ENCODE assay signal across 8 cellular contexts in genomic region chr5:139647406-139648204, GRCh38. TPM values are rescaled to one million over a fixed set of nuclear protein-coding genes. Genes with fewer than 3 reads are reported as not detected.
DNase-seq lines count a peak whose midpoint lies in the region; ATAC-seq and TF ChIP-seq lines count a peak whose summit lies in the region.

No MANE protein-coding gene starts in this region.

- DNase-seq in GM12864 (ENCODE audit: low read depth) (no peak), SJCRH30 (no peak), retinal pigment epithelial cell (ENCODE audit: low read depth) (no peak), GM10248 (ENCODE audit: extremely low spot score) (no peak), NCI-H446 treated with DMSO at 0.1 percent for 48 hours (lab: John Stamatoyannopoulos, UW) (no peak), cerebellum (ENCODE audit: low spot score) (no peak)

- H3K4me3 ChIP-seq in GM12864 (ENCODE audit: low read depth, low read length) (peak overlapping the region; percentile 84), SJCRH30 (peak overlapping the region; percentile 92), gastroesophageal sphincter (peak overlapping the region; percentile 29 to 90), retinal pigment epithelial cell (ENCODE audit: low read length) (peak overlapping the region; percentile 88)

- H3K9me3 ChIP-seq in SJCRH30 (replicated peaks) (no peaks in the 10 kb centered on the region), gastroesophageal sphincter (no peaks in the 10 kb centered on the region)

- H3K27ac ChIP-seq in SJCRH30 (no peak overlapping the region), gastroesophageal sphincter (peak overlapping the region in 3 of 4 donors; percentile 91 to 94 (median 93))

- ATAC-seq in gastroesophageal sphincter: no peak
- ATAC-seq in HG02798 (IDR thresholded peaks at IDR 0.05; ENCODE audit: poor library complexity, unreplicated experiment): no peak

- H3K36me3 ChIP-seq in SJCRH30 (no peaks in the 10 kb centered on the region), gastroesophageal sphincter (no peaks in the 10 kb centered on the region)

- H3K4me1 ChIP-seq in SJCRH30 (peaks cover 12% of the 10 kb centered on the region), gastroesophageal sphincter (peaks cover 0 to 57% (median 31%) of the 10 kb centered on the region in 3 donors)

- CTCF ChIA-PET in GM10248 (lab: Yijun Ruan, JAX): interaction anchor here (0.8 to 15.5 kb wide), 8 partner anchors 11 to 118 kb away, joined by 3 to 229 read pairs (median 6); no protein-coding TSS in a partner anchor

- TF ChIP-seq EP300 in gastroesophageal sphincter (IDR thresholded peaks at IDR 0.05): no peak

- no peaks in the 10 kb centered on the region; the same call in 1 of the 2 replicates for H3K27me3 ChIP-seq in SJCRH30
- peaks cover 6% of the 10 kb centered on the region for H3K27me3 ChIP-seq in gastroesophageal sphincter

- TF ChIP-seq CTCF in GM12864 (IDR thresholded peaks at IDR 0.05; ENCODE audit: low read depth, low read length, missing control alignments) (no peak), gastroesophageal sphincter (IDR thresholded peaks at IDR 0.05) (no peak), retinal pigment epithelial cell (conservative IDR thresholded peaks at IDR 0.05; ENCODE audit: low read depth, low read length) (no peak), GM10248 (IDR thresholded peaks at IDR 0.05; ENCODE audit: control extremely low read depth, extremely low read depth, low read depth, missing control alignments) (no peak)

- WGBS in gastroesophageal sphincter (ENCODE audit: low coverage in 1 of 2), 2 donors: 45% methylated on average over 7 of the region's 48 CpGs; no CpG with 5 or more reads in 1 of the 2 donors

- POLR2A ChIA-PET in GM10248 (lab: Yijun Ruan, JAX): interaction anchor here (1.2 to 3.7 kb wide), 3 partner anchors 10 to 13 kb away, joined by 5 to 31 read pairs (median 6); no protein-coding TSS in a partner anchor

- TF ChIP-seq POLR2A in gastroesophageal sphincter (IDR thresholded peaks at IDR 0.05): no peak

RNA-seq across cellular contexts. Expression of gene CXXC5, which starts 0.5 kb away (rescaled TPM):
- 76.8 and 81.4 TPM in 2 replicates for total RNA-seq in SJCRH30 (2014; rRNA removed; shearing (Covaris generic))
- 10 to 100 TPM; 30.0 to 50.7 (median 35.1) TPM for total RNA-seq in gastroesophageal sphincter
- total RNA-seq in cerebellum: 76.6 TPM
